In the genomic region with DNA sequence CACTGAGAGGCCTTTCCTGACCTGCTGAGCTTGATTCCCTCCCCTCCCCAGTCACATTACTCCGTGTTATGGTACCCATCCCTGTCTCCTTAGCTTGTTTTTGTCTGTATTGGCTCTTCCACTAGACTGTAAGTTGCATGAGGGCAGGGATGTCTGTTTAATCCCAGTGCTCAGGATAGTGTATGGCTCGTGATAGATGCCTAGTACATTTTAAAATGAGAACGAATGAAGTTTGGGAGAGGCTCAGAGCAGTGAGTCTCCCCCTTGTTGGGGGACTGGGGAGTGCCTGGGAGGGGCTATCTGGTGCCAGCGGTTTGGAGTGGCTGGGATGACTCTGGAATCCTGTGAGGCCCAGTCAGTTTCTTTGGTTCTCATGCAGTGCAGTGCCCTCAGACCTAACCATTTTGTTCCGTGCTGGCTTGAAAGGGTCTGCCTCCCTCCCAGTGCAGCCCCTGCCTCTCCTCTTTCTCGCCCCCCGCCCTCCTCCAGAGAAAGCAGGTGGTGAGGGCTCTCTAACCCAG, we compare ENCODE assay signal across 9 cellular contexts. TPM values are rescaled to one million over a fixed set of nuclear protein-coding genes. Genes with fewer than 3 reads are reported as not detected.
DNase-seq lines count a peak whose midpoint lies in the region; ATAC-seq and TF ChIP-seq lines count a peak whose summit lies in the region.
"Had no signal": no experiment of that assay in that cellular context is flagged by ENCODE, and none has a peak within 500 bp of the region (broad histone marks: within the 10 kb centered on the region; RNA-seq: fewer than 3 reads in every experiment).

No MANE protein-coding gene starts in this region.

- peaks cover 27 to 52% of the 10 kb centered on the region in 2 donors for H3K4me1 ChIP-seq in breast epithelium
- peaks cover 47 to 60% of the 10 kb centered on the region in 2 donors for H3K4me1 ChIP-seq in lung (ENCODE audit: control insufficient read depth in 2 of 2, insufficient read depth in 2 of 2, low read length in 2 of 2)
- H3K4me1 ChIP-seq in tibial artery = peaks cover 7 to 100% (median 89%) of the 10 kb centered on the region in 4 donors

- WGBS in lung, 2 donors = 79 to 89% methylated on average over 7 of the region's 7 CpGs

- no peaks in the 10 kb centered on the region for H3K27me3 ChIP-seq in breast epithelium
- H3K27me3 ChIP-seq in lung (ENCODE audit: control insufficient read depth, insufficient read depth) = no peaks in the 10 kb centered on the region
- H3K27me3 ChIP-seq in tibial artery = no peaks in the 10 kb centered on the region

- no peak for TF ChIP-seq POLR2A in breast epithelium (IDR thresholded peaks at IDR 0.05)

- peak overlapping the region; percentile 83 for H3K27ac Mint-ChIP-seq in T-helper 2 cell treated with Interferon-gamma antibody and Interleukin-4, amounts not matched to agents 5 μg/mL and 100 μg/mL, for 36 hours

- peak overlapping the region in 1 of 3 donors; percentile 39 for H3K4me3 ChIP-seq in breast epithelium
- no peak overlapping the region for H3K4me3 ChIP-seq in lung
- no peak overlapping the region for H3K4me3 ChIP-seq in tibial artery

- peaks cover 87% of the 10 kb centered on the region for H3K4me1 Mint-ChIP-seq in T-helper 2 cell treated with Interferon-gamma antibody and Interleukin-4, amounts not matched to agents 5 μg/mL and 100 μg/mL, for 36 hours (ENCODE audit: low read depth)

- peaks cover 5% of the 10 kb centered on the region for H3K9me3 Mint-ChIP-seq in T-helper 2 cell treated with Interferon-gamma antibody and Interleukin-4, amounts not matched to agents 5 μg/mL and 100 μg/mL, for 36 hours
- H3K9me3 Mint-ChIP-seq: IgD-negative memory B cell had no signal

- no peak for DNase-seq in T-helper 2 cell treated with Interferon-gamma antibody and Interleukin-4, amounts not matched to agents 5 μg/mL and 100 μg/mL, for 36 hours (ENCODE audit: low spot score)
- DNase-seq in T-helper 2 cell (no peak), breast epithelium (ENCODE audit: low spot score in 2 of 2) (no peak), lung (ENCODE audit: low spot score) (no peak), tibial artery (no peak), AG08396 (ENCODE audit: low spot score) (no peak), AG20443 (ENCODE audit: low spot score) (no peak)

- intact Hi-C loops in breast epithelium (cut with DNase I; ENCODE audit: low total_unique reads) = no loop called here
- intact Hi-C loops in tibial artery (cut with DNase I; ENCODE audit: low total_unique reads) = no loop called here

- H3K9me3 ChIP-seq in breast epithelium (no peaks in the 10 kb centered on the region), lung (ENCODE audit: control insufficient read depth in 2 of 2, insufficient read depth in 1 of 2, low read length in 1 of 2) (no peaks in the 10 kb centered on the region), tibial artery (no peaks in the 10 kb centered on the region)

- H3K27me3 Mint-ChIP-seq in T-helper 2 cell treated with Interferon-gamma antibody and Interleukin-4, amounts not matched to agents 5 μg/mL and 100 μg/mL, for 36 hours (ENCODE audit: low read depth) = no peaks in the 10 kb centered on the region
- H3K27me3 Mint-ChIP-seq: IgD-negative memory B cell had no signal

- peak overlapping the region; percentile 55 for H3K4me3 Mint-ChIP-seq in T-helper 2 cell treated with Interferon-gamma antibody and Interleukin-4, amounts not matched to agents 5 μg/mL and 100 μg/mL, for 36 hours

- ATAC-seq in lung (ENCODE audit: insufficient read depth, low FRiP score) = no peak
- ATAC-seq in HG02981 (IDR thresholded peaks at IDR 0.05; ENCODE audit: unreplicated experiment) = no peak

- H3K27ac ChIP-seq in breast epithelium (peak overlapping the region; percentile 98 to 99), lung (ENCODE audit: low read depth in 1 of 2, low read length in 1 of 2) (peak overlapping the region; percentile 95 to 98), tibial artery (peak overlapping the region; percentile 90 to 94)

- peaks cover 40% of the 10 kb centered on the region for H3K36me3 Mint-ChIP-seq in T-helper 2 cell treated with Interferon-gamma antibody and Interleukin-4, amounts not matched to agents 5 μg/mL and 100 μg/mL, for 36 hours (ENCODE audit: low read depth)

- no peaks in the 10 kb centered on the region for H3K36me3 ChIP-seq in breast epithelium
- peaks cover 0 to 14% of the 10 kb centered on the region in 2 donors for H3K36me3 ChIP-seq in lung (ENCODE audit: control insufficient read depth in 2 of 2, insufficient read depth in 2 of 2, low read length in 2 of 2)
- peaks cover 0 to 6% (median 0%) of the 10 kb centered on the region in 3 donors for H3K36me3 ChIP-seq in tibial artery

- TF ChIP-seq CTCF in breast epithelium (IDR thresholded peaks at IDR 0.05) (no peak), lung (IDR thresholded peaks at IDR 0.05; ENCODE audit: control extremely low read depth, extremely low read depth) (no peak), tibial artery (IDR thresholded peaks at IDR 0.05) (no peak)

RNA-seq across cellular contexts. Expression of gene ACTN4, which starts 35.5 kb away (rescaled TPM):
- total RNA-seq in breast epithelium = 100 to 1,000 TPM; 182 to 296 (median 269) TPM
- total RNA-seq in lung = 100 to 1,000 TPM; 339 to 552 TPM
- polyA plus RNA-seq in lung = 100 to 1,000 TPM; 229 to 394 TPM
